24 cellular contexts compared by ENCODE assay signal in genomic region chr7:135434047-135434446, GRCh38.
"Had no signal": no experiment of that assay in that cellular context is flagged by ENCODE, and none has a peak within 500 bp of the region (broad histone marks: within the 10 kb centered on the region; RNA-seq: fewer than 3 reads in every experiment).

No MANE protein-coding gene starts in this region.

- H3K4me1 ChIP-seq: colonic mucosa, esophagus squamous epithelium, left lung, right atrium auricular region, suprapubic skin had no signal

- H3K36me3 ChIP-seq: colonic mucosa, pancreas had no signal

- H3K4me3 ChIP-seq: colonic mucosa, esophagus squamous epithelium, gastroesophageal sphincter, left lung, lung, pancreas, psoas muscle, right atrium auricular region, suprapubic skin, tibial nerve had no signal

- FAIRE-seq: keratinocyte, pancreas, urothelium cell line had no signal

- H3K27me3 ChIP-seq: colonic mucosa, esophagus squamous epithelium, gastroesophageal sphincter, left lung, neutrophil, pancreas, right atrium auricular region, suprapubic skin, tibial nerve had no signal

- ATAC-seq: gastroesophageal sphincter; left lung; naive thymus-derived CD4-positive, alpha-beta T cell; pancreas; psoas muscle; stimulated activated effector memory CD8-positive, alpha-beta T cell treated with anti-CD3 and anti-CD28 coated beads, Interleukin-12 subunit alpha, Interleukin-12 subunit beta, amount 100 ng/mL, for 72 hours; stimulated activated naive CD8-positive, alpha-beta T cell treated with anti-CD3 and anti-CD28 coated beads, Interleukin-15, amount 100 ng/mL, for 72 hours had no signal

- H3K9me3 ChIP-seq: colonic mucosa, esophagus squamous epithelium, neutrophil, pancreas had no signal

- DNase-seq: activated CD4-positive, alpha-beta T cell treated with anti-CD3 and anti-CD28 coated beads for 1 hour; activated CD4-positive, alpha-beta T cell treated with anti-CD3 and anti-CD28 coated beads, Interleukin-2, amount 50 U/mL, for 1 hour; activated gamma-delta T cell treated with Interleukin-2 at 50 U/mL for 16 hours; activated T-cell treated with anti-CD3 and anti-CD28 coated beads, Interleukin-2, amount 50 U/mL, for 1 hour; anterior cingulate cortex; central memory CD4-positive, alpha-beta T cell; colonic mucosa; esophagus squamous epithelium; head of caudate nucleus; left lung; naive thymus-derived CD4-positive, alpha-beta T cell; pancreas; psoas muscle; stimulated activated CD4-positive, alpha-beta T cell treated with anti-CD3 and anti-CD28 coated beads, Interleukin-2, amount 100 ng/mL, for 24 hours; stimulated activated naive CD8-positive, alpha-beta T cell treated with anti-CD3 and anti-CD28 coated beads, Interleukin-15, amount 100 ng/mL, for 72 hours had no signal

- H3K27ac ChIP-seq: colonic mucosa, esophagus squamous epithelium, gastroesophageal sphincter, left lung, neutrophil, pancreas, psoas muscle, right atrium auricular region, suprapubic skin, tibial nerve had no signal
